In genomic region chr1:65309317-65310077, GRCh38 we compare ENCODE assay signal across 8 cellular contexts. TPM values are rescaled to one million over a fixed set of nuclear protein-coding genes. Genes with fewer than 3 reads are reported as not detected.
A peak's percentile ranks its signal among the peaks of the same experiment; 100 is the strongest.
DNase-seq lines count a peak whose midpoint lies in the region; ATAC-seq and TF ChIP-seq lines count a peak whose summit lies in the region.

DNAJC6 (plus strand) TSS chr1:65309543; CDS start chr1:65309746, 203 bp downstream.

- H3K9me2 ChIP-seq in Karpas-422 (replicated peaks; ENCODE audit: insufficient read depth, low read length) = no peaks in the 10 kb centered on the region

- TF ChIP-seq CTCF in HFFc6 (IDR thresholded peaks at IDR 0.05) = peak; percentile 17; the same call in 1 of the 2 replicates
- TF ChIP-seq CTCF in lower leg skin (IDR thresholded peaks at IDR 0.05) = no peak

- no peaks in the 10 kb centered on the region for H3K36me3 ChIP-seq in CD4-positive, CD25-positive, alpha-beta regulatory T cell (ENCODE audit: control insufficient read depth, insufficient read depth, low read length)
- H3K36me3 ChIP-seq in effector memory CD4-positive, alpha-beta T cell (ENCODE audit: control insufficient read depth, insufficient read depth, low read length) = no peaks in the 10 kb centered on the region
- no peaks in the 10 kb centered on the region for H3K36me3 ChIP-seq in Karpas-422 (ENCODE audit: insufficient read depth, low read length)

- H2AFZ ChIP-seq in Karpas-422 (ENCODE audit: low read length) = no peak within 1 kb of the TSS

- peaks cover 0 to 1% of the 10 kb centered on the region in 2 experiments for H3K9me3 ChIP-seq in CD4-positive, CD25-positive, alpha-beta regulatory T cell (ENCODE audit: control insufficient read depth in 2 of 2, low read length in 2 of 2)
- no peaks in the 10 kb centered on the region for H3K9me3 ChIP-seq in effector memory CD4-positive, alpha-beta T cell (ENCODE audit: control insufficient read depth, low read length)
- H3K9me3 ChIP-seq in Karpas-422 (ENCODE audit: low read length) = no peaks in the 10 kb centered on the region

- peak in 2 of 3 donors; percentile 22 to 51 for DNase-seq in CD4-positive, CD25-positive, alpha-beta regulatory T cell
- DNase-seq in HFFc6 (peak; percentile 41), NCI-H460 (ENCODE audit: extremely low read depth, low read depth) (peak; percentile 64), lower leg skin (ENCODE audit: low spot score in 2 of 2) (peak in 1 of 2 donors; percentile 87), Karpas-422 (no peak)
- peak; percentile 82 for DNase-seq in activated CD8-positive, alpha-beta memory T cell treated with anti-CD3 and anti-CD28 coated beads for 24 hours
- no peak for DNase-seq in effector memory CD4-positive, alpha-beta T cell
- DNase-seq in stimulated activated CD4-positive, alpha-beta T cell treated with anti-CD3 and anti-CD28 coated beads, Interleukin-4, amount 100 ng/mL, for 48 hours (ENCODE audit: low read depth in 2 of 2) = peak; percentile 43 to 55

- H4K20me1 ChIP-seq in Karpas-422 (ENCODE audit: insufficient read depth, low read depth, low read length) = no peaks in the 10 kb centered on the region

- peaks cover 0 to 8% (median 4%) of the 10 kb centered on the region in 4 donors for H3K4me1 Mint-ChIP-seq in CD4-positive, CD25-positive, alpha-beta regulatory T cell
- peaks cover 19% of the 10 kb centered on the region for H3K4me1 Mint-ChIP-seq in HFFc6 (ENCODE audit: low read depth)

- 1% methylated on average over 64 to 69 of the region's 75 CpGs for WGBS in lower leg skin, 2 donors

- no peak within 1 kb of the TSS for H3K4me3 ChIP-seq in CD4-positive, CD25-positive, alpha-beta regulatory T cell (ENCODE audit: low read depth, low read length)
- peak within 1 kb of the TSS; percentile 9 for H3K4me3 ChIP-seq in effector memory CD4-positive, alpha-beta T cell (ENCODE audit: insufficient read depth, low read depth, low read length, poor library complexity, severe bottlenecking)
- H3K4me3 ChIP-seq in lower leg skin (ENCODE audit: low read depth, poor library complexity, severe bottlenecking) = peak within 1 kb of the TSS; percentile 17
- H3K4me3 ChIP-seq in Karpas-422 (ENCODE audit: low read length) = no peak within 1 kb of the TSS

- H3K27ac ChIP-seq in CD4-positive, CD25-positive, alpha-beta regulatory T cell (ENCODE audit: insufficient read depth, low read length, poor library complexity, severe bottlenecking) = no peak within 1 kb of the TSS
- no peak within 1 kb of the TSS for H3K27ac ChIP-seq in effector memory CD4-positive, alpha-beta T cell (ENCODE audit: insufficient read depth, low read length, poor library complexity, severe bottlenecking)
- no peak within 1 kb of the TSS for H3K27ac ChIP-seq in Karpas-422 (ENCODE audit: low read length)

- intact Hi-C loops in lower leg skin (cut with DNase I; ENCODE audit: low total_unique reads) = no loop called here

- H3K9me3 Mint-ChIP-seq in CD4-positive, CD25-positive, alpha-beta regulatory T cell = peaks cover 0 to 4% (median 0%) of the 10 kb centered on the region in 7 donors
- no peaks in the 10 kb centered on the region for H3K9me3 Mint-ChIP-seq in HFFc6

- TF ChIP-seq POLR2A in lower leg skin (IDR thresholded peaks at IDR 0.05) = no peak

- H3K4me1 ChIP-seq in CD4-positive, CD25-positive, alpha-beta regulatory T cell (ENCODE audit: control insufficient read depth, insufficient read depth, low read length, poor library complexity, severe bottlenecking) = peaks cover 4% of the 10 kb centered on the region
- peaks cover 5% of the 10 kb centered on the region for H3K4me1 ChIP-seq in effector memory CD4-positive, alpha-beta T cell (ENCODE audit: control insufficient read depth, insufficient read depth, low read length, poor library complexity, severe bottlenecking)
- H3K4me1 ChIP-seq in Karpas-422 (ENCODE audit: low read length) = no peaks in the 10 kb centered on the region

- peak within 1 kb of the TSS in 2 of 4 donors; percentile 28 to 30 for H3K4me3 Mint-ChIP-seq in CD4-positive, CD25-positive, alpha-beta regulatory T cell
- H3K4me3 Mint-ChIP-seq in HFFc6 = peak within 1 kb of the TSS; percentile 96

- no peaks in the 10 kb centered on the region for H3K79me2 ChIP-seq in Karpas-422 (ENCODE audit: low read length)

- H3K4me2 ChIP-seq in Karpas-422 (ENCODE audit: low read depth, low read length, poor library complexity, severe bottlenecking) = no peak within 1 kb of the TSS

- H3K27me3 Mint-ChIP-seq in CD4-positive, CD25-positive, alpha-beta regulatory T cell = peaks cover 56% of the 10 kb centered on the region
- H3K27me3 Mint-ChIP-seq in HFFc6 (ENCODE audit: insufficient read depth) = peaks cover 1% of the 10 kb centered on the region; the same call in 1 of the 2 replicates

- peak; percentile 55 to 58 for ATAC-seq in CD4-positive, CD25-positive, alpha-beta regulatory T cell (ENCODE audit: low read depth in 2 of 2)

- H3K36me3 Mint-ChIP-seq in CD4-positive, CD25-positive, alpha-beta regulatory T cell = no peaks in the 10 kb centered on the region
- H3K36me3 Mint-ChIP-seq in HFFc6 (ENCODE audit: low read depth) = no peaks in the 10 kb centered on the region

- H3K9ac ChIP-seq in Karpas-422 (ENCODE audit: low read length) = no peak within 1 kb of the TSS

- H3K27me3 ChIP-seq in CD4-positive, CD25-positive, alpha-beta regulatory T cell (ENCODE audit: control insufficient read depth, insufficient read depth, low read length) = peaks cover 21% of the 10 kb centered on the region
- H3K27me3 ChIP-seq in effector memory CD4-positive, alpha-beta T cell (replicated peaks; ENCODE audit: control insufficient read depth, insufficient read depth, low read length, poor library complexity, severe bottlenecking) = peaks cover 20% of the 10 kb centered on the region
- H3K27me3 ChIP-seq in Karpas-422 (ENCODE audit: low read length) = no peaks in the 10 kb centered on the region

- no peak within 1 kb of the TSS for H3K27ac Mint-ChIP-seq in CD4-positive, CD25-positive, alpha-beta regulatory T cell
- H3K27ac Mint-ChIP-seq in HFFc6 = no peak within 1 kb of the TSS

RNA-seq across cellular contexts. Expression of gene DNAJC6, which starts in this region (rescaled TPM):
- total RNA-seq in CD4-positive, CD25-positive, alpha-beta regulatory T cell = 1.9 TPM
- 1 to 10 TPM in 1 of 4 donors, under 1 TPM in 2, not detected in 1; 0.07 to 1.0 (median 0.63) TPM for polyA plus RNA-seq in CD4-positive, CD25-positive, alpha-beta regulatory T cell
- total RNA-seq in HFFc6 (2021; fragmentation: NEBNext Ultra II Directional; extraction: Animal tissue kit (Norgen Biotek cat#: 25700)) = 10 to 100 TPM; 13.5 to 17.7 (median 15.3) TPM
- total RNA-seq in NCI-H460 (2014; rRNA removed; shearing (Covaris generic)) = 16.9 and 18.6 TPM in 2 replicates
- polyA plus RNA-seq in NCI-H460 (2014; cell fraction: nucleus; rRNA removed) = 11.5 and 15.2 TPM in 2 replicates
- total RNA-seq in lower leg skin = 1 to 10 TPM in 3 of 4 donors, under 1 TPM in 1; 0.99 to 3.6 (median 2.5) TPM
- 0.37 and 0.72 TPM in 2 replicates for total RNA-seq in Karpas-422 (2014; rRNA removed; shearing (Covaris generic); ENCODE audit: low replicate concordance)

Comparison
In these comparisons a context has a peak if more than half of its experiments do, and no peak if none do; other contexts are left out.
1. DNase-seq: peak in CD4-positive, CD25-positive, alpha-beta regulatory T cell (2 of 3), HFFc6 (single experiment), NCI-H460 (single experiment), activated CD8-positive, alpha-beta memory T cell treated with anti-CD3 and anti-CD28 coated beads for 24 hours (single experiment) and stimulated activated CD4-positive, alpha-beta T cell treated with anti-CD3 and anti-CD28 coated beads, Interleukin-4, amount 100 ng/mL, for 48 hours (2 of 2); none in effector memory CD4-positive, alpha-beta T cell (0 of 3) and Karpas-422 (single experiment).
2. H3K4me3 ChIP-seq: peak in effector memory CD4-positive, alpha-beta T cell (single experiment) and lower leg skin (single experiment); none in CD4-positive, CD25-positive, alpha-beta regulatory T cell (single experiment) and Karpas-422 (single experiment).